ENCODE assay signal across 7 cellular contexts in the genomic region with DNA sequence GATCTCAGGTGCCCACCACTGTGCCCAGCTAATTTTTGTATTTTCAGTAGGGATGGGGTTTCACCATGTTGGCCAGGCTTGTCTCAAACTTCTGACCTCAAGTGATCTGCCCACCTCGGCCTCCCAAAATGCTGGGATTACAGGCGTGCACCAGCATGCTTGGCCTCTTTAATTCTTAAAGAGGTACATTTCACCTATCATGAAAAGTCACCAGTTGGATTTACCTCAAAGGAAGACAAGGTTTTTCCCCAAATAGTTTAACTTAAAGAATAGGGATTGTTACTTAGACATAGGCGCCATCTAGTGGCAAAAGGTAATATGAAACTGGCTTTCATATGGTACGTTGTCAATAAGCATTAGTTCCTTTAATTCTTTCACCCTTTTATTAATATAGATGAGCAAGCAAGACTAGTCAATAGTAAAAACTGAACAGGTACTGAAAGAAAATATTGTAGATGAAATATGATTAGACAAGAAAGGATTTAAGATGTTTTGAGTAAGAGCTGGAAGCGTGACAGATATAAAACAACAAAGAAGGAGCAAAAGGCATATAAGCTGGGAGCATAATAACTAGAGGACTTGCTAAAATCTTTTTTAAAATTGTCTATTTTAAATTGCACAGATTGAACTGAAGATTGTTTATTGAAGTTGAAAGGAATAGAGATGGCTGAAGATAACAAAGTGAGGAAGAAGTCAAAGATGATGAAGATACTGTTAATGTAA. TPM values are rescaled to one million over a fixed set of nuclear protein-coding genes. Genes with fewer than 3 reads are reported as not detected.
A peak's percentile ranks its signal among the peaks of the same experiment; 100 is the strongest.
DNase-seq lines count a peak whose midpoint lies in the region; ATAC-seq, FAIRE-seq and TF ChIP-seq lines count a peak whose summit lies in the region.

No MANE protein-coding gene starts in this region.

- no peaks in the 10 kb centered on the region for H3K9me3 ChIP-seq in DND-41 (ENCODE audit: insufficient read depth, low read length, severe bottlenecking)
- H3K9me3 ChIP-seq in upper lobe of left lung: peaks cover 0 to 3% (median 0%) of the 10 kb centered on the region in 4 donors

- TF ChIP-seq CTCF in DND-41 (IDR thresholded peaks at IDR 0.05; ENCODE audit: borderline replicate concordance, extremely low read depth, low read length, poor library complexity, severe bottlenecking): peak; percentile 85
- peak; percentile 43 to 72 (median 62) for TF ChIP-seq CTCF in upper lobe of left lung (IDR thresholded peaks at IDR 0.05)

- no peak for TF ChIP-seq POLR2A in upper lobe of left lung (IDR thresholded peaks at IDR 0.05)

- peak; percentile 85 for ATAC-seq in DND-41 (ENCODE audit: insufficient read depth, low read depth)
- ATAC-seq in HG03439 (IDR thresholded peaks at IDR 0.05; ENCODE audit: unreplicated experiment): peak; percentile 78
- peak in 1 of 2 donors; percentile 60 for ATAC-seq in upper lobe of left lung (ENCODE audit: low FRiP score in 2 of 2)

- H3K27ac ChIP-seq in DND-41 (ENCODE audit: low read length) (no peak overlapping the region), upper lobe of left lung (no peak overlapping the region)

- no peaks in the 10 kb centered on the region for H3K4me1 ChIP-seq in DND-41 (ENCODE audit: insufficient read depth, low read length)
- H3K4me1 ChIP-seq in upper lobe of left lung: no peaks in the 10 kb centered on the region

- H3K27me3 ChIP-seq in DND-41 (ENCODE audit: insufficient read depth, low read length, poor library complexity) (no peaks in the 10 kb centered on the region), upper lobe of left lung (no peaks in the 10 kb centered on the region)

- H2AFZ ChIP-seq in DND-41 (ENCODE audit: low read depth, low read length): no peak overlapping the region

- H3K4me3 ChIP-seq in DND-41 (ENCODE audit: low read depth in 1 of 2, low read length in 2 of 2) (no peak overlapping the region), upper lobe of left lung (no peak overlapping the region)

- no peaks in the 10 kb centered on the region for H3K79me2 ChIP-seq in DND-41 (ENCODE audit: insufficient read depth, low read length)

- peak; percentile 88 for FAIRE-seq in GM19239 (lab: Jason Lieb, UNC)

- 43 to 52% methylated on average over 5 of the region's 5 CpGs for WGBS in upper lobe of left lung, 2 donors

- DNase-seq in DND-41 (no peak), GM19239 (ENCODE audit: insufficient read length, low spot score) (peak; percentile 1), NCI-H446 treated with DMSO at 0.1 percent for 48 hours (lab: John Stamatoyannopoulos, UW) (peak; percentile 24), astrocyte of the hippocampus (ENCODE audit: low read depth, low spot score) (peak; percentile 70), kidney tubule cell (ENCODE audit: low spot score) (peak; percentile 65), upper lobe of left lung (no peak)

- H3K36me3 ChIP-seq in DND-41 (ENCODE audit: insufficient read depth, low read length): no peaks in the 10 kb centered on the region
- H3K36me3 ChIP-seq in upper lobe of left lung: no peaks in the 10 kb centered on the region

- no peak overlapping the region for H3K4me2 ChIP-seq in DND-41 (ENCODE audit: insufficient read depth, low read length)

- no peaks in the 10 kb centered on the region for H4K20me1 ChIP-seq in DND-41 (ENCODE audit: insufficient read depth, low read length)

- TF ChIP-seq EP300 in upper lobe of left lung (IDR thresholded peaks at IDR 0.05): no peak

- H3K9ac ChIP-seq in DND-41 (ENCODE audit: low read depth, low read length): no peak overlapping the region

RNA-seq across cellular contexts. Expression of gene PSMD14, which starts 35.0 kb away (rescaled TPM):
- 10 to 100 TPM; 18.9 to 56.2 (median 34.8) TPM for total RNA-seq in upper lobe of left lung

Comparison
In these comparisons a context has a peak if more than half of its experiments do, and no peak if none do; other contexts are left out.
1. DNase-seq: peak in GM19239 (single experiment), NCI-H446 treated with DMSO at 0.1 percent for 48 hours (single experiment), astrocyte of the hippocampus (single experiment) and kidney tubule cell (single experiment); none in DND-41 (single experiment) and upper lobe of left lung (0 of 2).